ENCODE assay signal across 26 cellular contexts in genomic region chr9:4066120-4066519, GRCh38.
DNase-seq lines count a peak whose midpoint lies in the region; ATAC-seq, FAIRE-seq and TF ChIP-seq lines count a peak whose summit lies in the region.
"Had no signal": no experiment of that assay in that cellular context is flagged by ENCODE, and none has a peak within 500 bp of the region (broad histone marks: within the 10 kb centered on the region; RNA-seq: fewer than 3 reads in every experiment).

No MANE protein-coding gene starts in this region.

- no peak overlapping the region for H3K4me2 ChIP-seq in HepG2 (ENCODE audit: low read depth, low read length)

- peak overlapping the region; percentile 49 for H3K27ac ChIP-seq in cardiac muscle cell
- no peak overlapping the region for H3K27ac ChIP-seq in right atrium auricular region
- no peak overlapping the region for H3K27ac ChIP-seq in HepG2 (ENCODE audit: extremely low read length, insufficient read depth, low read length)
- H3K27ac ChIP-seq: parathyroid adenoma, sigmoid colon, SK-N-MC, stomach had no signal

- POLR2A ChIA-PET in HepG2 (lab: Yijun Ruan, JAX), result no interaction called here

- no peaks in the 10 kb centered on the region for H3K36me3 ChIP-seq in cardiac muscle cell
- H3K36me3 ChIP-seq in right atrium auricular region, result no peaks in the 10 kb centered on the region
- H3K36me3 ChIP-seq in HepG2 (replicated peaks in 1 of 2; ENCODE audit: control insufficient read depth in 1 of 2, insufficient read depth in 2 of 2, low read length in 2 of 2), result no peaks in the 10 kb centered on the region
- H3K36me3 ChIP-seq: sigmoid colon, stomach had no signal

- no peak overlapping the region for H2AFZ ChIP-seq in HepG2 (ENCODE audit: low read length)
- H2AFZ ChIP-seq: parathyroid adenoma had no signal

- intact Hi-C loops in HepG2 (cut with micrococcal nuclease; ENCODE audit: unreplicated experiment), result no loop called here

- no peaks in the 10 kb centered on the region for H3K79me2 ChIP-seq in HepG2 (ENCODE audit: insufficient read depth, low read length)
- H3K79me2 ChIP-seq: parathyroid adenoma had no signal

- in situ Hi-C loops in HepG2 (cut with HindIII; ENCODE audit: extremely low pct_ligation_motif_present, low pct_unique_long_range_greater_than_20kb), result no loop called here

- no peak overlapping the region for H3K9ac ChIP-seq in HepG2 (ENCODE audit: insufficient read depth, low read depth, low read length)
- H3K9ac ChIP-seq: parathyroid adenoma had no signal

- BruUV-seq in HepG2 (replicated peaks; lab: Mats Ljungman, UMichigan), result no TSS peak

- 27% methylated on average over 3 of the region's 3 CpGs for WGBS in HepG2 (ENCODE audit: low lambda C conversion rate)

- no peak for TF ChIP-seq RAD21 in HepG2 (CRISPR knock-in tag; IDR thresholded peaks at IDR 0.05)

- peaks cover 53% of the 10 kb centered on the region for H3K4me1 ChIP-seq in cardiac muscle cell (ENCODE audit: low read depth)
- H3K4me1 ChIP-seq in right atrium auricular region, result peaks cover 0 to 15% of the 10 kb centered on the region in 2 donors
- H3K4me1 ChIP-seq in HepG2 (ENCODE audit: insufficient read depth, low read length), result peaks cover 8% of the 10 kb centered on the region
- H3K4me1 ChIP-seq: parathyroid adenoma had no signal

- H4K20me1 ChIP-seq in HepG2 (ENCODE audit: insufficient read depth, low read length), result no peaks in the 10 kb centered on the region

- FAIRE-seq in HepG2 (lab: Jason Lieb, UNC), result no peak

- TF ChIP-seq CTCF in cardiac muscle cell (IDR thresholded peaks at IDR 0.05; ENCODE audit: low read depth, low read length) (no peak), right atrium auricular region (IDR thresholded peaks at IDR 0.05) (no peak), epithelial cell of proximal tubule (conservative IDR thresholded peaks at IDR 0.05; ENCODE audit: low read depth, low read length) (no peak), HepG2 (CRISPR knock-in tag; IDR thresholded peaks at IDR 0.05) (no peak)

- ATAC-seq in HepG2 (peak; percentile 23; the same call in 1 of the 3 replicates), HG03439 (IDR thresholded peaks at IDR 0.05; ENCODE audit: unreplicated experiment) (no peak), HG03025 (IDR thresholded peaks at IDR 0.05; ENCODE audit: low FRiP score, unreplicated experiment) (no peak)
- ATAC-seq: activated T-helper 17 cell treated with anti-CD3 and anti-CD28 coated beads, Interleukin-2, amount 50 U/mL, for 72 hours; natural killer cell treated with Interleukin-12 subunit alpha and Interleukin-12 subunit beta and Interleukin-15 and Interleukin-18, amount 100 ng/mL, for 72 hours had no signal

- DNase-seq in cardiac muscle cell (ENCODE audit: low read depth in 1 of 2, low spot score in 1 of 2) (peak; percentile 57 to 68), right atrium auricular region (ENCODE audit: low spot score) (no peak), epithelial cell of proximal tubule (ENCODE audit: low read depth) (peak; percentile 46), HepG2 (ENCODE audit: low spot score) (no peak)
- DNase-seq in stimulated activated CD4-positive, alpha-beta T cell treated with anti-CD3 and anti-CD28 coated beads, Interleukin-4, amount 100 ng/mL, for 4 hours, result no peak
- DNase-seq in activated CD4-positive, alpha-beta T cell treated with anti-CD3 and anti-CD28 coated beads, Interleukin-2, amount 50 U/mL, for 4 hours, result no peak
- DNase-seq: activated CD4-positive, alpha-beta T cell treated with anti-CD3 and anti-CD28 coated beads, Interleukin-2, amount 10 ng/mL, durations not matched to agents 24 days and 14 days; activated CD8-positive, alpha-beta memory T cell treated with anti-CD3 and anti-CD28 coated beads, Interleukin-2, amount 50 U/mL, for 48 hours; anterior cingulate cortex; CD8-positive, alpha-beta memory T cell; DMS53; glutamatergic neuron; Karpas-422; midbrain; MV-4-11; NCI-H1694; RPMI8226; sigmoid colon; stomach; T-helper 2 cell had no signal

- CTCF ChIA-PET in HepG2 (lab: Yijun Ruan, JAX; ENCODE audit: low intra/inter-chr PET ratio, low total read pairs), result no interaction called here

- H3K4me3 ChIP-seq in cardiac muscle cell (no peak overlapping the region), right atrium auricular region (no peak overlapping the region), epithelial cell of proximal tubule (ENCODE audit: low read depth, low read length) (peak overlapping the region; percentile 39), HepG2 (replicated peaks in 1 of 3; ENCODE audit: insufficient read depth in 1 of 3, low read depth in 2 of 3, low read length in 3 of 3) (no peak overlapping the region)
- H3K4me3 ChIP-seq: sigmoid colon, SK-N-MC, stomach had no signal

- no peaks in the 10 kb centered on the region for H3K9me3 ChIP-seq in cardiac muscle cell (ENCODE audit: low read depth)
- H3K9me3 ChIP-seq in right atrium auricular region, result no peaks in the 10 kb centered on the region
- no peaks in the 10 kb centered on the region for H3K9me3 ChIP-seq in HepG2 (ENCODE audit: low read length)
- H3K9me3 ChIP-seq: sigmoid colon, stomach had no signal

- no peaks in the 10 kb centered on the region for H3K27me3 ChIP-seq in cardiac muscle cell
- no peaks in the 10 kb centered on the region for H3K27me3 ChIP-seq in right atrium auricular region
- H3K27me3 ChIP-seq in HepG2 (ENCODE audit: control insufficient read depth in 1 of 2, insufficient read depth in 2 of 2, low read length in 2 of 2), result no peaks in the 10 kb centered on the region
- H3K27me3 ChIP-seq: sigmoid colon, stomach had no signal

- TF ChIP-seq EP300 in HepG2 (IDR thresholded peaks at IDR 0.05; ENCODE audit: low read depth in 2 of 2, low read length in 2 of 2) (no peak), HepG2 (CRISPR knock-in tag; IDR thresholded peaks at IDR 0.05; ENCODE audit: borderline replicate concordance) (no peak)

- TF ChIP-seq POLR2A in HepG2 (IDR thresholded peaks at IDR 0.05; ENCODE audit: insufficient read depth in 1 of 2, low read depth in 2 of 2, low read length in 2 of 2), result no peak

TF ChIP-seq in HepG2, 621 proteins besides CTCF, POLR2A, EP300 and RAD21 (continues in another document):
- TF ChIP-seq ZNF44 (CRISPR knock-in tag; IDR thresholded peaks at IDR 0.05), result no peak
- TF ChIP-seq RERE (CRISPR knock-in tag; IDR thresholded peaks at IDR 0.05; ENCODE audit: low read depth), result no peak
- no peak for TF ChIP-seq ZNF850 (CRISPR knock-in tag; conservative IDR thresholded peaks at IDR 0.05)
- no peak for TF ChIP-seq TBX2 (CRISPR knock-in tag; IDR thresholded peaks at IDR 0.05; ENCODE audit: borderline replicate concordance)
- TF ChIP-seq HMGA1 (CRISPR knock-in tag; conservative IDR thresholded peaks at IDR 0.05), result no peak
- TF ChIP-seq SKIL (CRISPR knock-in tag; IDR thresholded peaks at IDR 0.05; ENCODE audit: borderline replicate concordance), result no peak
- no peak for TF ChIP-seq NR2F6 (IDR thresholded peaks at IDR 0.05)
- TF ChIP-seq NR2F6 (CRISPR knock-in tag; IDR thresholded peaks at IDR 0.05), result no peak
- TF ChIP-seq DPF2 (CRISPR knock-in tag; IDR thresholded peaks at IDR 0.05; ENCODE audit: borderline replicate concordance, low read depth), result no peak

Comparison
In these comparisons a context has a peak if more than half of its experiments do, and no peak if none do; other contexts are left out.
1. DNase-seq: peak in cardiac muscle cell (2 of 2) and epithelial cell of proximal tubule (single experiment); none in right atrium auricular region (single experiment), HepG2 (single experiment), stimulated activated CD4-positive, alpha-beta T cell treated with anti-CD3 and anti-CD28 coated beads, Interleukin-4, amount 100 ng/mL, for 4 hours (0 of 2) and activated CD4-positive, alpha-beta T cell treated with anti-CD3 and anti-CD28 coated beads, Interleukin-2, amount 50 U/mL, for 4 hours (0 of 2).